Comparison of ENCODE assay signal across 8 cellular contexts in genomic region chr15:74995182-74995778, GRCh38. TPM values are rescaled to one million over a fixed set of nuclear protein-coding genes. Genes with fewer than 3 reads are reported as not detected.
A peak's percentile ranks its signal among the peaks of the same experiment; 100 is the strongest.
DNase-seq lines count a peak whose midpoint lies in the region; ATAC-seq and TF ChIP-seq lines count a peak whose summit lies in the region.

TSS of gene SCAMP5 (plus strand) at chr15:74995563. CDS start at chr15:75011840, 16,277 bp downstream.

- H3K27me3 ChIP-seq in HAP-1 (ENCODE audit: low read depth) = no peaks in the 10 kb centered on the region; the same call in none of the 2 replicates
- H3K27me3 ChIP-seq in osteoblast (ENCODE audit: insufficient read depth, low read length) = peaks cover 26% of the 10 kb centered on the region

- no peaks in the 10 kb centered on the region for H4K20me1 ChIP-seq in osteoblast (ENCODE audit: insufficient read depth, low read length)

- H3K4me1 ChIP-seq in HAP-1 = peaks cover 5% of the 10 kb centered on the region
- no peaks in the 10 kb centered on the region for H3K4me1 ChIP-seq in osteoblast (ENCODE audit: insufficient read depth, low read length)

- H3K27ac Mint-ChIP-seq in activated naive CD8-positive, alpha-beta T cell treated with anti-CD3 and anti-CD28 coated beads, Interleukin-2, amount 50 U/mL, for 24 hours = no peak within 1 kb of the TSS

- no peak within 1 kb of the TSS for H3K27ac ChIP-seq in osteoblast (ENCODE audit: low read depth, low read length)
- H3K27ac ChIP-seq in temporal lobe (ENCODE audit: low read depth, low read length) = peak within 1 kb of the TSS; percentile 91

- no peaks in the 10 kb centered on the region for H3K36me3 ChIP-seq in HAP-1 (replicated peaks)
- H3K36me3 ChIP-seq in osteoblast (ENCODE audit: insufficient read depth, low read length) = no peaks in the 10 kb centered on the region

- no peaks in the 10 kb centered on the region for H3K9me3 Mint-ChIP-seq in activated naive CD8-positive, alpha-beta T cell treated with anti-CD3 and anti-CD28 coated beads, Interleukin-2, amount 50 U/mL, for 24 hours

- H3K4me3 ChIP-seq in HAP-1 (peak within 1 kb of the TSS; percentile 52), osteoblast (ENCODE audit: insufficient read depth, low read length) (peak within 1 kb of the TSS; percentile 73)

- peaks cover 1% of the 10 kb centered on the region for H3K36me3 Mint-ChIP-seq in activated naive CD8-positive, alpha-beta T cell treated with anti-CD3 and anti-CD28 coated beads, Interleukin-2, amount 50 U/mL, for 24 hours (ENCODE audit: low read depth)

- intact Hi-C loops in Right ventricle myocardium superior (cut with DNase I) = no loop called here

- ATAC-seq in activated naive CD8-positive, alpha-beta T cell treated with anti-CD3 and anti-CD28 coated beads, Interleukin-2, amount 50 U/mL, for 24 hours = peak; percentile 95
- ATAC-seq in Right ventricle myocardium superior (ENCODE audit: poor library complexity) = peak; percentile 97

- no peak for TF ChIP-seq CTCF in osteoblast (IDR thresholded peaks at IDR 0.05; ENCODE audit: extremely low read depth, low read depth, low read length)

- no peaks in the 10 kb centered on the region for H3K79me2 ChIP-seq in osteoblast (ENCODE audit: insufficient read depth, low read length)

- H3K9me3 ChIP-seq in HAP-1 (no peaks in the 10 kb centered on the region; the same call in 1 of the 2 replicates), osteoblast (ENCODE audit: low read depth, low read length) (peaks cover 4% of the 10 kb centered on the region)

- H3K27me3 Mint-ChIP-seq in activated naive CD8-positive, alpha-beta T cell treated with anti-CD3 and anti-CD28 coated beads, Interleukin-2, amount 50 U/mL, for 24 hours = peaks cover 43% of the 10 kb centered on the region

- in situ Hi-C loops in HAP-1 (cut with MboI; ENCODE audit: low sequenced_read_pairs) = no loop called here

- H3K4me1 Mint-ChIP-seq in activated naive CD8-positive, alpha-beta T cell treated with anti-CD3 and anti-CD28 coated beads, Interleukin-2, amount 50 U/mL, for 24 hours = peaks cover 23% of the 10 kb centered on the region

- DNase-seq in DMS 273 treated with DMSO at 0.1 percent for 48 hours (lab: John Stamatoyannopoulos, UW) (peak; percentile 63), HAP-1 (ENCODE audit: low spot score in 2 of 2) (peak; percentile 98 to 100), NCI-H1417 (lab: John Stamatoyannopoulos, UW) (peak; percentile 95 to 98 (median 97)), SW 1271 (lab: John Stamatoyannopoulos, UW) (peak; percentile 47 to 78), Right ventricle myocardium superior (peak; percentile 93), osteoblast (ENCODE audit: insufficient read length, low spot score, missing footprints) (peak; percentile 100)
- DNase-seq in activated naive CD8-positive, alpha-beta T cell treated with anti-CD3 and anti-CD28 coated beads, Interleukin-2, amount 50 U/mL, for 24 hours = peak; percentile 93

- peak within 1 kb of the TSS; percentile 88 for H2AFZ ChIP-seq in osteoblast (ENCODE audit: low read length)

- H3K4me2 ChIP-seq in osteoblast (ENCODE audit: insufficient read depth, low read length) = peak within 1 kb of the TSS; percentile 86

- H3K4me3 Mint-ChIP-seq in activated naive CD8-positive, alpha-beta T cell treated with anti-CD3 and anti-CD28 coated beads, Interleukin-2, amount 50 U/mL, for 24 hours = peak within 1 kb of the TSS; percentile 82

RNA-seq across cellular contexts. Expression of gene SCAMP5, which starts in this region (rescaled TPM):
- total RNA-seq in Right ventricle myocardium superior (1.2 TPM), osteoblast (0.88 and 1.8 TPM in 2 replicates), temporal lobe (49.2 TPM)

Comparison
In these comparisons a context has a peak if more than half of its experiments do, and no peak if none do; other contexts are left out.
1. RNA of gene SCAMP5 (total RNA-seq): 49.2 TPM in temporal lobe (single experiment); 0.88 to 1.8 TPM in osteoblast and 1.2 TPM in Right ventricle myocardium superior (single experiment); every median in the first group is over 10 times any median in the second.
2. Peak in every context shown above with its lines, with median percentiles within 50 percentile points of each other: DNase-seq.